10 cellular contexts compared by ENCODE assay signal in the genomic region with DNA sequence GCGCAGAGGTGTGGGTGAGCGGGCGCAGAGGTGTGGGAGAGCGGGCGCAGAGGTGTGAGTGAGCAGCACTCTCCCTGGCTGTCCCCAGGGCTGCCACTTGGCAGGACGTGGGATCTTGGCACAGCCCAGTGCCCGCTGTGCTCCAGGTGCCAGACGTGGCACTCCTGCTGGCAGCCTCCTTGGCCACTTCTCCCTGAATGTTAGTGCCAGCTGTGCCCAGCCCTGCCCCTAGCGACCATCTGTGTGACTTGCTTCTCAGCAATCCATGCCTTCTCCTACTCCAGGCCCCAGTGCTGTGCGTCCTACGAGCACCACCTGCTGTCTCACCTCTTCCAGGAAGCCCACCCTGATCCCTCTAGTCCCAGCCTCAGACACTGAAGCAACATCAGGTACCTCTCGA. TPM values are rescaled to one million over a fixed set of nuclear protein-coding genes. Genes with fewer than 3 reads are reported as not detected.
A peak's percentile ranks its signal among the peaks of the same experiment; 100 is the strongest.
DNase-seq lines count a peak whose midpoint lies in the region; ATAC-seq and TF ChIP-seq lines count a peak whose summit lies in the region.
"Had no signal": no experiment of that assay in that cellular context is flagged by ENCODE, and none has a peak within 500 bp of the region (broad histone marks: within the 10 kb centered on the region; RNA-seq: fewer than 3 reads in every experiment).

No MANE protein-coding gene starts in this region.

- no peaks in the 10 kb centered on the region for H3K9me2 ChIP-seq in PC-3 (replicated peaks; ENCODE audit: low read length)

- no TSS peak for BruUV-seq in PC-3 (replicated peaks; lab: Mats Ljungman, UMichigan)

- no peaks in the 10 kb centered on the region for H3K36me3 ChIP-seq in PC-3 (ENCODE audit: low read depth, low read length)
- H3K36me3 ChIP-seq in heart left ventricle = no peaks in the 10 kb centered on the region
- H3K36me3 ChIP-seq: adrenal gland had no signal

- peak overlapping the region; percentile 89 for H3K4me2 ChIP-seq in PC-3 (ENCODE audit: low read length)

- no peaks in the 10 kb centered on the region for H3K79me2 ChIP-seq in PC-3 (ENCODE audit: low read length)

- in situ Hi-C loops in ACHN (cut with HindIII; ENCODE audit: low pct_ligation_motif_present, low pct_unique_long_range_greater_than_20kb, low sequenced_read_pairs) = no loop called here

- CTCF ChIA-PET in PC-3 (lab: Charles Lee) = interaction anchor here (2.0 to 2.6 kb wide), 2 partner anchors 233 to 284 kb away, joined by 20 read pairs; no protein-coding TSS in a partner anchor

- no peaks in the 10 kb centered on the region for H3K9me3 Mint-ChIP-seq in stimulated activated naive B cell treated with anti-CD40 and anti-IgM and Interleukin-4, amounts not matched to agents 10 μg/mL and 1 μg/mL and 100 μg/mL, for 72 hours
- H3K9me3 Mint-ChIP-seq: CD4-positive, alpha-beta memory T cell had no signal

- H3K36me3 Mint-ChIP-seq in stimulated activated naive B cell treated with anti-CD40 and anti-IgM and Interleukin-4, amounts not matched to agents 10 μg/mL and 1 μg/mL and 100 μg/mL, for 72 hours = no peaks in the 10 kb centered on the region
- H3K36me3 Mint-ChIP-seq: CD4-positive, alpha-beta memory T cell had no signal

- intact Hi-C loops in PC-3 (cut with micrococcal nuclease) (no loop called here), heart left ventricle (cut with DNase I) (loop anchor here in 1 of 10 donors (10.0 kb wide), 1 partner anchor 405 kb away; no protein-coding TSS in a partner anchor)

- 57 to 63% (median 58%) methylated on average over 11 to 12 of the region's 12 CpGs for WGBS in heart left ventricle, 4 donors

- H2AFZ ChIP-seq in PC-3 (ENCODE audit: low read length) = no peak overlapping the region

- H3K4me1 Mint-ChIP-seq in stimulated activated naive B cell treated with anti-CD40 and anti-IgM and Interleukin-4, amounts not matched to agents 10 μg/mL and 1 μg/mL and 100 μg/mL, for 72 hours = peaks cover 6 to 10% of the 10 kb centered on the region in 2 donors
- H3K4me1 Mint-ChIP-seq: CD4-positive, alpha-beta memory T cell had no signal

- H3K27me3 ChIP-seq in PC-3 (ENCODE audit: low read length) (no peaks in the 10 kb centered on the region), heart left ventricle (peaks cover 0 to 27% (median 0%) of the 10 kb centered on the region in 9 donors)

- no peak for TF ChIP-seq POLR2A in heart left ventricle (IDR thresholded peaks at IDR 0.05)

- POLR2A ChIA-PET in PC-3 (lab: Charles Lee; ENCODE audit: unreplicated experiment) = no interaction called here

- peak; percentile 67 for DNase-seq in ACHN
- peak; percentile 40 for DNase-seq in HuH-7.5 (ENCODE audit: low spot score)
- DNase-seq in PC-3 = peak; percentile 76
- peak; percentile 74 to 91 (median 84) for DNase-seq in heart left ventricle
- no peak for DNase-seq in activated CD8-positive, alpha-beta memory T cell treated with anti-CD3 and anti-CD28 coated beads, Interleukin-2, amount 50 U/mL, for 48 hours
- DNase-seq in NCI-H1048 (lab: John Stamatoyannopoulos, UW) = no peak
- DNase-seq in stimulated activated naive B cell treated with anti-CD40 and anti-IgM and Interleukin-4, amounts not matched to agents 10 μg/mL and 1 μg/mL and 100 μg/mL, for 72 hours = no peak
- DNase-seq in CD1c-positive myeloid dendritic cell (ENCODE audit: extremely low spot score) = no peak
- DNase-seq: CD4-positive, alpha-beta memory T cell had no signal

- H3K27ac ChIP-seq in PC-3 (ENCODE audit: low read length) (no peak overlapping the region), heart left ventricle (no peak overlapping the region)
- H3K27ac ChIP-seq: adrenal gland had no signal

- H3K27me3 Mint-ChIP-seq in stimulated activated naive B cell treated with anti-CD40 and anti-IgM and Interleukin-4, amounts not matched to agents 10 μg/mL and 1 μg/mL and 100 μg/mL, for 72 hours = peaks cover 0 to 21% of the 10 kb centered on the region in 2 donors
- H3K27me3 Mint-ChIP-seq: CD4-positive, alpha-beta memory T cell had no signal

- H4K20me1 ChIP-seq in PC-3 (ENCODE audit: low read length) = no peaks in the 10 kb centered on the region

- H3K27ac Mint-ChIP-seq in stimulated activated naive B cell treated with anti-CD40 and anti-IgM and Interleukin-4, amounts not matched to agents 10 μg/mL and 1 μg/mL and 100 μg/mL, for 72 hours = no peak overlapping the region
- H3K27ac Mint-ChIP-seq: CD4-positive, alpha-beta memory T cell had no signal

- ATAC-seq in PC-3 (peak; percentile 81), heart left ventricle (peak; percentile 92 to 97 (median 94))
- no peak for ATAC-seq in stimulated activated naive B cell treated with anti-CD40 and anti-IgM and Interleukin-4, amounts not matched to agents 10 μg/mL and 1 μg/mL and 100 μg/mL, for 72 hours (replicated peaks)

- no peaks in the 10 kb centered on the region for H3F3A ChIP-seq in PC-3 (ENCODE audit: low read length, unreplicated experiment)

- H3K4me3 ChIP-seq in PC-3 (ENCODE audit: low read length) (no peak overlapping the region), heart left ventricle (no peak overlapping the region)
- H3K4me3 ChIP-seq: adrenal gland had no signal

- TF ChIP-seq CTCF in PC-3 (conservative IDR thresholded peaks at IDR 0.05; ENCODE audit: low read depth, low read length) = peak; percentile 65
- TF ChIP-seq CTCF in heart left ventricle (IDR thresholded peaks at IDR 0.05) = peak; percentile 11 to 57 (median 42)

- H3K4me1 ChIP-seq in PC-3 (ENCODE audit: insufficient read depth, low read length) (peaks cover 11% of the 10 kb centered on the region; the same call in 1 of the 2 replicates), heart left ventricle (peaks cover 0 to 14% (median 0%) of the 10 kb centered on the region in 12 donors)
- H3K4me1 ChIP-seq: adrenal gland had no signal

- H3K9me3 ChIP-seq in PC-3 (ENCODE audit: low read length) (no peaks in the 10 kb centered on the region), heart left ventricle (no peaks in the 10 kb centered on the region)
- H3K9me3 ChIP-seq: adrenal gland had no signal

- H3K9ac ChIP-seq in PC-3 (ENCODE audit: low read length) = no peak overlapping the region

- no peak overlapping the region for H3K4me3 Mint-ChIP-seq in stimulated activated naive B cell treated with anti-CD40 and anti-IgM and Interleukin-4, amounts not matched to agents 10 μg/mL and 1 μg/mL and 100 μg/mL, for 72 hours

RNA-seq across cellular contexts. Expression of gene KRTAP10-1, which starts 30.5 kb away (rescaled TPM):
- not detected in 2 replicates for total RNA-seq in PC-3 (2014; rRNA removed)
- not detected for total RNA-seq in heart left ventricle
- polyA plus RNA-seq in heart left ventricle = not detected
- total RNA-seq: adrenal gland; CD4-positive, alpha-beta memory T cell had no signal
- polyA plus RNA-seq: adrenal gland; CD4-positive, alpha-beta memory T cell had no signal

RNA-seq across cellular contexts. Expression of gene KRTAP10-2, which starts 41.8 kb away (rescaled TPM):
- total RNA-seq in PC-3 (2014; rRNA removed) = not detected in 2 replicates
- not detected for total RNA-seq in heart left ventricle
- polyA plus RNA-seq in heart left ventricle = not detected
- total RNA-seq: adrenal gland; CD4-positive, alpha-beta memory T cell had no signal
- polyA plus RNA-seq: adrenal gland; CD4-positive, alpha-beta memory T cell had no signal

RNA-seq across cellular contexts. Expression of gene KRTAP10-3, which starts 49.1 kb away (rescaled TPM):
- not detected in 2 replicates for total RNA-seq in PC-3 (2014; rRNA removed)
- total RNA-seq in heart left ventricle = not detected
- not detected for polyA plus RNA-seq in heart left ventricle
- total RNA-seq: adrenal gland; CD4-positive, alpha-beta memory T cell had no signal
- polyA plus RNA-seq: adrenal gland; CD4-positive, alpha-beta memory T cell had no signal

RNA-seq across cellular contexts. Expression of gene LRRC3, which starts 54.2 kb away (rescaled TPM):
- total RNA-seq in PC-3 (2014; rRNA removed) (3.1 and 4.1 TPM in 2 replicates), heart left ventricle (1 to 10 TPM; 1.7 to 5.3 (median 2.3) TPM)
- polyA plus RNA-seq in heart left ventricle = 1 to 10 TPM; 1.4 to 5.8 TPM

Comparison
In these comparisons a context has a peak if more than half of its experiments do, and no peak if none do; other contexts are left out.
1. DNase-seq: peak in ACHN (single experiment), HuH-7.5 (single experiment), PC-3 (single experiment) and heart left ventricle (5 of 5); none in activated CD8-positive, alpha-beta memory T cell treated with anti-CD3 and anti-CD28 coated beads, Interleukin-2, amount 50 U/mL, for 48 hours (single experiment), NCI-H1048 (single experiment), stimulated activated naive B cell treated with anti-CD40 and anti-IgM and Interleukin-4, amounts not matched to agents 10 μg/mL and 1 μg/mL and 100 μg/mL, for 72 hours (single experiment) and CD1c-positive myeloid dendritic cell (single experiment).
2. ATAC-seq: peak in PC-3 (single experiment) and heart left ventricle (4 of 4); none in stimulated activated naive B cell treated with anti-CD40 and anti-IgM and Interleukin-4, amounts not matched to agents 10 μg/mL and 1 μg/mL and 100 μg/mL, for 72 hours (0 of 2).